ENCODE assay signal across 1 cellular context in the genomic region with DNA sequence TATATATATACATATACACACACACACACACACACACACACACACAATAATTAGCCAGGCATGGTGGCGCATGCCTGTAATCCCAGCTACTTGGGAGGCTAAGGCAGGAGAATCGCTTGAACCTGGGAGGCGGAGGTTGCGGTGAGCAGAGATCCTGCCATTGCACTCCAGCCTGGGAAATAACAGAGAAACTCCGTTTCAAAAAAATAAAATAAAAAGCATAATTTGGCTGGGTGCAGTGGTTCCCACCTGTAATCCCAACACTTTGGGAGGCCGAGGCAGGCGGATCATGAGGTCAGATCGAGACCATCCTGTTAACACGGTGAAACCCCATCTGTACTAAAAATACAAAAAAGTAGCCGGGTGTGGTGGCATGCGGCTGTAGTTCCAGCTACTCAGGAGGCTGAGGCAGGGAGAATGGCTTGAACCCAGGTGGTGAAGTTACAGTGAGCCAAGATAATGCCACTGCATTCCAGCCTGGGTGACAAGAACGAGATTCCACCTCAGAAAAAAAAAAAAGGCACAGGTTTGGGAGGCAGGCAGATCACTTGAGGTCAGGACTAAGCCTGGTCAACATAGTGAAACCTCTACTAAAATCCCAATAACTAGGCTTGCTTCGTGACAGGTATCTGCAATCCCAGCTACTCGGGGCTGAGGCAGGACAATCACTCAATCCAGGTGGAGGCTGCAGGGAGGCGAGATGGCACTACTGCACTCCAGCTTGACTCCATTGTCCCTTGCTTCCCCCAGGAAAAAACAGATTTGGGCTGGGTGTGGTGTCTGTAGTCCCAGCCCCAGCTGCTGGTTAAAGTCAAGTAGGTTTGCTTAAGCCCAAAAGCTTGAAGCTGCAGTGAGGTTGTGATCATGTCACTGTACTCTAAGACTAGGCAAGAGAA.
TF ChIP-seq lines count a peak whose summit lies in the region.

No MANE protein-coding gene starts in this region.

TF ChIP-seq in K562, 482 proteins besides CTCF, POLR2A, EP300 and RAD21 (continued from another document and continues in another):
- TF ChIP-seq ZNF518B (CRISPR knock-in tag; IDR thresholded peaks at IDR 0.05) = no peak
- TF ChIP-seq MXD1 (CRISPR knock-in tag; IDR thresholded peaks at IDR 0.05; ENCODE audit: borderline replicate concordance, poor library complexity, severe bottlenecking) = no peak
- TF ChIP-seq ZNF384 (IDR thresholded peaks at IDR 0.05; ENCODE audit: low read depth, low read length) = peak; percentile 69; the same call in 1 of the 2 replicates
- no peak for TF ChIP-seq HNRNPK (IDR thresholded peaks at IDR 0.05; ENCODE audit: low read depth, low read length, poor library complexity, severe bottlenecking)
- no peak for TF ChIP-seq PCBP1 (IDR thresholded peaks at IDR 0.05; ENCODE audit: low read depth, low read length, poor library complexity, severe bottlenecking)
- TF ChIP-seq ZBTB33 (CRISPR knock-in tag; IDR thresholded peaks at IDR 0.05) = no peak
- TF ChIP-seq ILF3 (IDR thresholded peaks at IDR 0.05; ENCODE audit: borderline replicate concordance) = peak; percentile 62
- peak; percentile 65 for TF ChIP-seq NCOR1 (IDR thresholded peaks at IDR 0.05)
- TF ChIP-seq STAT5B (CRISPR knock-in tag; IDR thresholded peaks at IDR 0.05) = no peak
- no peak for TF ChIP-seq PHTF2 (CRISPR knock-in tag; IDR thresholded peaks at IDR 0.05)
- 0 out of 2 replicates have a peak, but pooled peaks have one; percentile 47 for TF ChIP-seq ZNF282 (CRISPR knock-in tag; IDR thresholded peaks at IDR 0.05)
- TF ChIP-seq ZKSCAN3 (CRISPR knock-in tag; IDR thresholded peaks at IDR 0.05) = no peak
- TF ChIP-seq ASH1L (IDR thresholded peaks at IDR 0.05; ENCODE audit: borderline replicate concordance, low read depth, partially characterized antibody) = peak; percentile 8
- no peak for TF ChIP-seq MCM5 (IDR thresholded peaks at IDR 0.05; ENCODE audit: low read depth)
- no peak for TF ChIP-seq JUN (IDR thresholded peaks at IDR 0.05; ENCODE audit: borderline replicate concordance, low read depth, low read length)
- TF ChIP-seq JUN (CRISPR knock-in tag; IDR thresholded peaks at IDR 0.05; ENCODE audit: borderline replicate concordance) = no peak
- no peak for TF ChIP-seq SRSF3 (IDR thresholded peaks at IDR 0.05; ENCODE audit: insufficient read depth, low read length)
- no peak for TF ChIP-seq RB1 (IDR thresholded peaks at IDR 0.05; ENCODE audit: low read depth)
- TF ChIP-seq, protein P1, sequence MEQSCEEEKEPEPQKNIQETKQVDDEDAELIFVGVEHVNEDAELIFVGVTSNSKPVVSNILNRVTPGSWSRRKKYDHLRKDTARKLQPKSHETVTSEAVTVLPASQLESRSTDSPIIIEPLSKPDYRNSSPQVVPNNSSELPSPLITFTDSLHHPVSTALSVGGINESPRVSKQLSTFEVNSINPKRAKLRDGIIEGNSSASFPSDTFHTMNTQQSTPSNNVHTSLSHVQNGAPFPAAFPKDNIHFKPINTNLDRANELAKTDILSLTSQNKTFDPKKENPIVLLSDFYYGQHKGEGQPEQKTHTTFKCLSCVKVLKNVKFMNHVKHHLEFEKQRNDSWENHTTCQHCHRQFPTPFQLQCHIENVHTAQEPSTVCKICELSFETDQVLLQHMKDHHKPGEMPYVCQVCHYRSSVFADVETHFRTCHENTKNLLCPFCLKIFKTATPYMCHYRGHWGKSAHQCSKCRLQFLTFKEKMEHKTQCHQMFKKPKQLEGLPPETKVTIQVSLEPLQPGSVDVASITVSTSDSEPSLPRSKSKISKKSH (CRISPR knock-in tag; IDR thresholded peaks at IDR 0.05) = no peak
- no peak for TF ChIP-seq ZNF24 (IDR thresholded peaks at IDR 0.05)
- no peak for TF ChIP-seq SMAD1 (IDR thresholded peaks at IDR 0.05; ENCODE audit: low read depth, low read length, partially characterized antibody)
- TF ChIP-seq, protein P2, sequence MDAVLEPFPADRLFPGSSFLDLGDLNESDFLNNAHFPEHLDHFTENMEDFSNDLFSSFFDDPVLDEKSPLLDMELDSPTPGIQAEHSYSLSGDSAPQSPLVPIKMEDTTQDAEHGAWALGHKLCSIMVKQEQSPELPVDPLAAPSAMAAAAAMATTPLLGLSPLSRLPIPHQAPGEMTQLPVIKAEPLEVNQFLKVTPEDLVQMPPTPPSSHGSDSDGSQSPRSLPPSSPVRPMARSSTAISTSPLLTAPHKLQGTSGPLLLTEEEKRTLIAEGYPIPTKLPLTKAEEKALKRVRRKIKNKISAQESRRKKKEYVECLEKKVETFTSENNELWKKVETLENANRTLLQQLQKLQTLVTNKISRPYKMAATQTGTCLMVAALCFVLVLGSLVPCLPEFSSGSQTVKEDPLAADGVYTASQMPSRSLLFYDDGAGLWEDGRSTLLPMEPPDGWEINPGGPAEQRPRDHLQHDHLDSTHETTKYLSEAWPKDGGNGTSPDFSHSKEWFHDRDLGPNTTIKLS (IDR thresholded peaks at IDR 0.05; ENCODE audit: borderline replicate concordance, low read depth) = no peak
- peak; percentile 8; the same call in 1 of the 2 replicates for TF ChIP-seq CHD2 (IDR thresholded peaks at IDR 0.05; ENCODE audit: low read depth, low read length)
- TF ChIP-seq MCM2 (IDR thresholded peaks at IDR 0.05; ENCODE audit: low read depth) = no peak
- TF ChIP-seq SIRT6 (IDR thresholded peaks at IDR 0.05; ENCODE audit: low read depth, low read length) = peak; percentile 99
- no peak for TF ChIP-seq ZNF184 (CRISPR knock-in tag; IDR thresholded peaks at IDR 0.05)
- TF ChIP-seq, protein P3, sequence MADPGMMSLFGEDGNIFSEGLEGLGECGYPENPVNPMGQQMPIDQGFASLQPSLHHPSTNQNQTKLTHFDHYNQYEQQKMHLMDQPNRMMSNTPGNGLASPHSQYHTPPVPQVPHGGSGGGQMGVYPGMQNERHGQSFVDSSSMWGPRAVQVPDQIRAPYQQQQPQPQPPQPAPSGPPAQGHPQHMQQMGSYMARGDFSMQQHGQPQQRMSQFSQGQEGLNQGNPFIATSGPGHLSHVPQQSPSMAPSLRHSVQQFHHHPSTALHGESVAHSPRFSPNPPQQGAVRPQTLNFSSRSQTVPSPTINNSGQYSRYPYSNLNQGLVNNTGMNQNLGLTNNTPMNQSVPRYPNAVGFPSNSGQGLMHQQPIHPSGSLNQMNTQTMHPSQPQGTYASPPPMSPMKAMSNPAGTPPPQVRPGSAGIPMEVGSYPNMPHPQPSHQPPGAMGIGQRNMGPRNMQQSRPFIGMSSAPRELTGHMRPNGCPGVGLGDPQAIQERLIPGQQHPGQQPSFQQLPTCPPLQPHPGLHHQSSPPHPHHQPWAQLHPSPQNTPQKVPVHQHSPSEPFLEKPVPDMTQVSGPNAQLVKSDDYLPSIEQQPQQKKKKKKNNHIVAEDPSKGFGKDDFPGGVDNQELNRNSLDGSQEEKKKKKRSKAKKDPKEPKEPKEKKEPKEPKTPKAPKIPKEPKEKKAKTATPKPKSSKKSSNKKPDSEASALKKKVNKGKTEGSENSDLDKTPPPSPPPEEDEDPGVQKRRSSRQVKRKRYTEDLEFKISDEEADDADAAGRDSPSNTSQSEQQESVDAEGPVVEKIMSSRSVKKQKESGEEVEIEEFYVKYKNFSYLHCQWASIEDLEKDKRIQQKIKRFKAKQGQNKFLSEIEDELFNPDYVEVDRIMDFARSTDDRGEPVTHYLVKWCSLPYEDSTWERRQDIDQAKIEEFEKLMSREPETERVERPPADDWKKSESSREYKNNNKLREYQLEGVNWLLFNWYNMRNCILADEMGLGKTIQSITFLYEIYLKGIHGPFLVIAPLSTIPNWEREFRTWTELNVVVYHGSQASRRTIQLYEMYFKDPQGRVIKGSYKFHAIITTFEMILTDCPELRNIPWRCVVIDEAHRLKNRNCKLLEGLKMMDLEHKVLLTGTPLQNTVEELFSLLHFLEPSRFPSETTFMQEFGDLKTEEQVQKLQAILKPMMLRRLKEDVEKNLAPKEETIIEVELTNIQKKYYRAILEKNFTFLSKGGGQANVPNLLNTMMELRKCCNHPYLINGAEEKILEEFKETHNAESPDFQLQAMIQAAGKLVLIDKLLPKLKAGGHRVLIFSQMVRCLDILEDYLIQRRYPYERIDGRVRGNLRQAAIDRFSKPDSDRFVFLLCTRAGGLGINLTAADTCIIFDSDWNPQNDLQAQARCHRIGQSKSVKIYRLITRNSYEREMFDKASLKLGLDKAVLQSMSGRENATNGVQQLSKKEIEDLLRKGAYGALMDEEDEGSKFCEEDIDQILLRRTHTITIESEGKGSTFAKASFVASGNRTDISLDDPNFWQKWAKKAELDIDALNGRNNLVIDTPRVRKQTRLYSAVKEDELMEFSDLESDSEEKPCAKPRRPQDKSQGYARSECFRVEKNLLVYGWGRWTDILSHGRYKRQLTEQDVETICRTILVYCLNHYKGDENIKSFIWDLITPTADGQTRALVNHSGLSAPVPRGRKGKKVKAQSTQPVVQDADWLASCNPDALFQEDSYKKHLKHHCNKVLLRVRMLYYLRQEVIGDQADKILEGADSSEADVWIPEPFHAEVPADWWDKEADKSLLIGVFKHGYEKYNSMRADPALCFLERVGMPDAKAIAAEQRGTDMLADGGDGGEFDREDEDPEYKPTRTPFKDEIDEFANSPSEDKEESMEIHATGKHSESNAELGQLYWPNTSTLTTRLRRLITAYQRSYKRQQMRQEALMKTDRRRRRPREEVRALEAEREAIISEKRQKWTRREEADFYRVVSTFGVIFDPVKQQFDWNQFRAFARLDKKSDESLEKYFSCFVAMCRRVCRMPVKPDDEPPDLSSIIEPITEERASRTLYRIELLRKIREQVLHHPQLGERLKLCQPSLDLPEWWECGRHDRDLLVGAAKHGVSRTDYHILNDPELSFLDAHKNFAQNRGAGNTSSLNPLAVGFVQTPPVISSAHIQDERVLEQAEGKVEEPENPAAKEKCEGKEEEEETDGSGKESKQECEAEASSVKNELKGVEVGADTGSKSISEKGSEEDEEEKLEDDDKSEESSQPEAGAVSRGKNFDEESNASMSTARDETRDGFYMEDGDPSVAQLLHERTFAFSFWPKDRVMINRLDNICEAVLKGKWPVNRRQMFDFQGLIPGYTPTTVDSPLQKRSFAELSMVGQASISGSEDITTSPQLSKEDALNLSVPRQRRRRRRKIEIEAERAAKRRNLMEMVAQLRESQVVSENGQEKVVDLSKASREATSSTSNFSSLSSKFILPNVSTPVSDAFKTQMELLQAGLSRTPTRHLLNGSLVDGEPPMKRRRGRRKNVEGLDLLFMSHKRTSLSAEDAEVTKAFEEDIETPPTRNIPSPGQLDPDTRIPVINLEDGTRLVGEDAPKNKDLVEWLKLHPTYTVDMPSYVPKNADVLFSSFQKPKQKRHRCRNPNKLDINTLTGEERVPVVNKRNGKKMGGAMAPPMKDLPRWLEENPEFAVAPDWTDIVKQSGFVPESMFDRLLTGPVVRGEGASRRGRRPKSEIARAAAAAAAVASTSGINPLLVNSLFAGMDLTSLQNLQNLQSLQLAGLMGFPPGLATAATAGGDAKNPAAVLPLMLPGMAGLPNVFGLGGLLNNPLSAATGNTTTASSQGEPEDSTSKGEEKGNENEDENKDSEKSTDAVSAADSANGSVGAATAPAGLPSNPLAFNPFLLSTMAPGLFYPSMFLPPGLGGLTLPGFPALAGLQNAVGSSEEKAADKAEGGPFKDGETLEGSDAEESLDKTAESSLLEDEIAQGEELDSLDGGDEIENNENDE (IDR thresholded peaks at IDR 0.05; ENCODE audit: low read depth, low read length) = no peak
- TF ChIP-seq ZNF79 (CRISPR knock-in tag; IDR thresholded peaks at IDR 0.05; ENCODE audit: low read depth) = no peak
- no peak for TF ChIP-seq CREBBP (IDR thresholded peaks at IDR 0.05; ENCODE audit: low read depth, low read length)
- TF ChIP-seq EHMT2 (IDR thresholded peaks at IDR 0.05) = no peak
- no peak for TF ChIP-seq NFIX (CRISPR knock-in tag; IDR thresholded peaks at IDR 0.05; ENCODE audit: low read depth)
- TF ChIP-seq ELF2 (CRISPR knock-in tag; IDR thresholded peaks at IDR 0.05) = 0 out of 2 replicates have a peak, but pooled peaks have one; percentile 20
- peak; percentile 85; the same call in 1 of the 2 replicates for TF ChIP-seq ZNF695 (CRISPR knock-in tag; IDR thresholded peaks at IDR 0.05)
- no peak for TF ChIP-seq CC2D1A (IDR thresholded peaks at IDR 0.05)
- peak; percentile 21 for TF ChIP-seq CCNT2 (IDR thresholded peaks at IDR 0.05; ENCODE audit: borderline replicate concordance, extremely low read depth, insufficient read length, low read depth, low read length)
- no peak for TF ChIP-seq PURB (CRISPR knock-in tag; IDR thresholded peaks at IDR 0.05; ENCODE audit: low read depth)
- no peak for TF ChIP-seq HDGF (IDR thresholded peaks at IDR 0.05)
- no peak; the same call in 1 of the 2 replicates for TF ChIP-seq KAT7 (CRISPR knock-in tag; IDR thresholded peaks at IDR 0.05; ENCODE audit: borderline replicate concordance)
- TF ChIP-seq SPI1 (IDR thresholded peaks at IDR 0.05; ENCODE audit: borderline replicate concordance, low read depth, low read length) = no peak
